Comparison of ENCODE assay signal across 2 cellular contexts in genomic region chr15:77502379-77503095, GRCh38.
TF ChIP-seq lines count a peak whose summit lies in the region.

No MANE protein-coding gene starts in this region.

TF ChIP-seq in HepG2, 621 proteins besides CTCF, POLR2A, EP300 and RAD21:
- TF ChIP-seq, protein P1, sequence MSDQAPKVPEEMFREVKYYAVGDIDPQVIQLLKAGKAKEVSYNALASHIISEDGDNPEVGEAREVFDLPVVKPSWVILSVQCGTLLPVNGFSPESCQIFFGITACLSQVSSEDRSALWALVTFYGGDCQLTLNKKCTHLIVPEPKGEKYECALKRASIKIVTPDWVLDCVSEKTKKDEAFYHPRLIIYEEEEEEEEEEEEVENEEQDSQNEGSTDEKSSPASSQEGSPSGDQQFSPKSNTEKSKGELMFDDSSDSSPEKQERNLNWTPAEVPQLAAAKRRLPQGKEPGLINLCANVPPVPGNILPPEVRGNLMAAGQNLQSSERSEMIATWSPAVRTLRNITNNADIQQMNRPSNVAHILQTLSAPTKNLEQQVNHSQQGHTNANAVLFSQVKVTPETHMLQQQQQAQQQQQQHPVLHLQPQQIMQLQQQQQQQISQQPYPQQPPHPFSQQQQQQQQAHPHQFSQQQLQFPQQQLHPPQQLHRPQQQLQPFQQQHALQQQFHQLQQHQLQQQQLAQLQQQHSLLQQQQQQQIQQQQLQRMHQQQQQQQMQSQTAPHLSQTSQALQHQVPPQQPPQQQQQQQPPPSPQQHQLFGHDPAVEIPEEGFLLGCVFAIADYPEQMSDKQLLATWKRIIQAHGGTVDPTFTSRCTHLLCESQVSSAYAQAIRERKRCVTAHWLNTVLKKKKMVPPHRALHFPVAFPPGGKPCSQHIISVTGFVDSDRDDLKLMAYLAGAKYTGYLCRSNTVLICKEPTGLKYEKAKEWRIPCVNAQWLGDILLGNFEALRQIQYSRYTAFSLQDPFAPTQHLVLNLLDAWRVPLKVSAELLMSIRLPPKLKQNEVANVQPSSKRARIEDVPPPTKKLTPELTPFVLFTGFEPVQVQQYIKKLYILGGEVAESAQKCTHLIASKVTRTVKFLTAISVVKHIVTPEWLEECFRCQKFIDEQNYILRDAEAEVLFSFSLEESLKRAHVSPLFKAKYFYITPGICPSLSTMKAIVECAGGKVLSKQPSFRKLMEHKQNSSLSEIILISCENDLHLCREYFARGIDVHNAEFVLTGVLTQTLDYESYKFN (CRISPR knock-in tag; conservative IDR thresholded peaks at IDR 0.05) = 0 out of 2 replicates have a peak, but pooled peaks have one; percentile 28
- no peak for TF ChIP-seq ZNF788 (CRISPR knock-in tag; IDR thresholded peaks at IDR 0.05; ENCODE audit: borderline replicate concordance)
- 0 out of 2 replicates have a peak, but pooled peaks have one; percentile 39 for TF ChIP-seq ZNF263 (CRISPR knock-in tag; IDR thresholded peaks at IDR 0.05)
- TF ChIP-seq HNF4A (CRISPR knock-in tag; IDR thresholded peaks at IDR 0.05) = peak; percentile 61; the same call in 1 of the 2 replicates
- no peak for TF ChIP-seq SOX6 (IDR thresholded peaks at IDR 0.05)
- TF ChIP-seq SOX6 (CRISPR knock-in tag; IDR thresholded peaks at IDR 0.05) = peak; percentile 13; the same call in 1 of the 2 replicates
- TF ChIP-seq ZNF292 (CRISPR knock-in tag; IDR thresholded peaks at IDR 0.05; ENCODE audit: borderline replicate concordance, low read depth) = 0 out of 2 replicates have a peak, but pooled peaks have one; percentile 14
- no peak for TF ChIP-seq NKX3-1 (CRISPR knock-in tag; IDR thresholded peaks at IDR 0.05)
- peak; percentile 52 for TF ChIP-seq ZNF121 (CRISPR knock-in tag; IDR thresholded peaks at IDR 0.05)
- TF ChIP-seq, protein P2, sequence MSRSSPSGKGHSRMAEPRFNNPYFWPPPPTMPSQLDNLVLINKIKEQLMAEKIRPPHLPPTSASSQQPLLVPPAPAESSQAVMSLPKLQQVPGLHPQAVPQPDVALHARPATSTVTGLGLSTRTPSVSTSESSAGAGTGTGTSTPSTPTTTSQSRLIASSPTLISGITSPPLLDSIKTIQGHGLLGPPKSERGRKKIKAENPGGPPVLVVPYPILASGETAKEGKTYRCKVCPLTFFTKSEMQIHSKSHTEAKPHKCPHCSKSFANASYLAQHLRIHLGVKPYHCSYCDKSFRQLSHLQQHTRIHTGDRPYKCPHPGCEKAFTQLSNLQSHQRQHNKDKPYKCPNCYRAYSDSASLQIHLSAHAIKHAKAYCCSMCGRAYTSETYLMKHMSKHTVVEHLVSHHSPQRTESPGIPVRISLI (CRISPR knock-in tag; IDR thresholded peaks at IDR 0.05; ENCODE audit: borderline replicate concordance) = peak; percentile 38; the same call in 1 of the 2 replicates
- no peak for TF ChIP-seq ZNF232 (CRISPR knock-in tag; IDR thresholded peaks at IDR 0.05; ENCODE audit: borderline replicate concordance)

TF ChIP-seq in K562, 482 proteins besides CTCF, POLR2A, EP300 and RAD21 (continued from another document and continues in another):
- TF ChIP-seq ZNF274 (IDR thresholded peaks at IDR 0.05; ENCODE audit: borderline replicate concordance, low read depth, low read length) (no peak), RNF219 (CRISPR knock-in tag; IDR thresholded peaks at IDR 0.05) (no peak), ATF1 (CRISPR knock-in tag; IDR thresholded peaks at IDR 0.05) (no peak), ATF1 (tag; IDR thresholded peaks at IDR 0.05) (peak; percentile 58), BCOR (IDR thresholded peaks at IDR 0.05) (no peak), NFE2 (IDR thresholded peaks at IDR 0.05; ENCODE audit: low read depth) (0 out of 2 replicates have a peak, but pooled peaks have one; percentile 10), MITF (IDR thresholded peaks at IDR 0.05) (0 out of 2 replicates have a peak, but pooled peaks have one; percentile 34), POLR2AphosphoS2 (IDR thresholded peaks at IDR 0.05; ENCODE audit: low read length) (no peak), ZFX (CRISPR knock-in tag; IDR thresholded peaks at IDR 0.05) (no peak; the same call in 1 of the 2 replicates), ZNF407 (IDR thresholded peaks at IDR 0.05; ENCODE audit: low read depth) (no peak), ZHX1 (conservative IDR thresholded peaks at IDR 0.05; ENCODE audit: low read length) (no peak), ARHGAP35 (IDR thresholded peaks at IDR 0.05; ENCODE audit: partially characterized antibody) (no peak), CTBP1 (IDR thresholded peaks at IDR 0.05; ENCODE audit: borderline replicate concordance) (peak; percentile 33; the same call in 1 of the 2 replicates), EGR1 (conservative IDR thresholded peaks at IDR 0.05) (no peak), ATF7 (IDR thresholded peaks at IDR 0.05) (0 out of 2 replicates have a peak, but pooled peaks have one; percentile 14), TFAM (CRISPR knock-in tag; conservative IDR thresholded peaks at IDR 0.05) (no peak), FOSL1 (tag; conservative IDR thresholded peaks at IDR 0.05) (0 out of 2 replicates have a peak, but pooled peaks have one; percentile 15), ZKSCAN3 (CRISPR knock-in tag; IDR thresholded peaks at IDR 0.05) (no peak), ZNF644 (tag; IDR thresholded peaks at IDR 0.05; ENCODE audit: low read depth) (no peak), CCNT2 (IDR thresholded peaks at IDR 0.05; ENCODE audit: borderline replicate concordance, extremely low read depth, insufficient read length, low read depth, low read length) (no peak), CLOCK (CRISPR knock-in tag; IDR thresholded peaks at IDR 0.05; ENCODE audit: borderline replicate concordance) (no peak), SMARCE1 (IDR thresholded peaks at IDR 0.05) (peak; percentile 25; the same call in 1 of the 2 replicates), TCF7L2 (IDR thresholded peaks at IDR 0.05; ENCODE audit: low read depth, low read length) (no peak)
- TF ChIP-seq, protein P3, sequence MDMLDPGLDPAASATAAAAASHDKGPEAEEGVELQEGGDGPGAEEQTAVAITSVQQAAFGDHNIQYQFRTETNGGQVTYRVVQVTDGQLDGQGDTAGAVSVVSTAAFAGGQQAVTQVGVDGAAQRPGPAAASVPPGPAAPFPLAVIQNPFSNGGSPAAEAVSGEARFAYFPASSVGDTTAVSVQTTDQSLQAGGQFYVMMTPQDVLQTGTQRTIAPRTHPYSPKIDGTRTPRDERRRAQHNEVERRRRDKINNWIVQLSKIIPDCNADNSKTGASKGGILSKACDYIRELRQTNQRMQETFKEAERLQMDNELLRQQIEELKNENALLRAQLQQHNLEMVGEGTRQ (CRISPR knock-in tag; IDR thresholded peaks at IDR 0.05) = peak; percentile 71
